In the genomic region with DNA sequence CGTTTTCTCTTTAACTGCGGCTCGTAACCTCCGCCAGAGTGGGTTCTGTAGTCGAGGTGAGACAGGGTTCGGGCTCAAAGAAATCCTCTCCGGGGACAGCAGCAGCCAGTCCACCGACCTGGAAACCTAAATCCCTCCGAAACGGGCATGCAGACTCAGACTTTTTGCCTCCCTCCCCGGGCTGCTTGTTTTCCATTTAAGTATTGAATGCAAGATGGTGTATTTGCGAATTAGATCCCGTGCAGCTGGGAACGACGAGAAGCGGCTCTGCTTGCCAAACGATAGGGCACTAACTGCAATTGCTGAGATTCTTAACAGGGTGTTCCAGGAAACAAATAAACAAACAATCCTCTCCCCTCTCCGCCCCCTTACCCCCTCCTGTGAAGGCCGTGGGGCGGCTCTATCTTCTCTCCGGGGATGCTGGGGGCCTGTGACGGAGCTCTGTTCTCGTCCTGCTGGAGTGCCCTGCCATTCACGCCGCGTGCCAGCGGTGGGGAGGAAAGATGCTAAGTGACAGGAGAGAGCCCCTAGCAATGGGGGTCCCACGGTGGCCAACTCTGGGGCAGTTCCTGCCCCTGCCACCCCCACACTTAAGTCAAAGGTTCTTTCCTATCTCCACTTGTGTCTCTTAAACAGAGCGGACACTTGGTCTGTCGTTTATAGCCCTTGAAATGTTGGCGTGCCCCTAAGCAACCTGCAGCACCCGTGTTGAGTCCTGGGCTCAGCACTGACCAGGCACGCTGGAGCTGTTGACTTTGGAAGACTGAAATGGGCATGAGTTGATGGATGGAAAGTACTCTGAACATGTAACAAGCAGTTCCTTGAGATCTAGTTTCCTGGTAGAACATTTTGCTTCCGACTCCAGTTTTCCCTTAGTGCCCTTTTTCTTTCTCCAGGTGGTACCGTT, we compare ENCODE assay signal across 8 cellular contexts. TPM values are rescaled to one million over a fixed set of nuclear protein-coding genes. Genes with fewer than 3 reads are reported as not detected.
DNase-seq lines count a peak whose midpoint lies in the region; ATAC-seq, FAIRE-seq and TF ChIP-seq lines count a peak whose summit lies in the region.

No MANE protein-coding gene starts in this region.

- no peak for FAIRE-seq in HTR-8/SVneo (lab: Jason Lieb, UNC)

- H3K36me3 Mint-ChIP-seq in CD4-positive, alpha-beta T cell (ENCODE audit: low read depth) = no peaks in the 10 kb centered on the region

- peaks cover 12% of the 10 kb centered on the region for H4K20me1 ChIP-seq in smooth muscle cell (ENCODE audit: low read depth)

- no peaks in the 10 kb centered on the region for H3K9me3 ChIP-seq in CD4-positive, alpha-beta T cell (ENCODE audit: control insufficient read depth, low read length)
- H3K9me3 ChIP-seq in iPS-18c (ENCODE audit: control insufficient read depth, insufficient read depth, low read length) (no peaks in the 10 kb centered on the region), smooth muscle cell (replicated peaks; ENCODE audit: low read depth) (no peaks in the 10 kb centered on the region)

- WGBS in smooth muscle cell (ENCODE audit: low lambda C conversion rate) = 8% methylated on average over 34 of the region's 35 CpGs

- peaks cover 18% of the 10 kb centered on the region for H3K4me1 ChIP-seq in smooth muscle cell (ENCODE audit: low read depth)

- peaks cover 89% of the 10 kb centered on the region for H3K27me3 ChIP-seq in CD4-positive, alpha-beta T cell (ENCODE audit: control insufficient read depth, insufficient read depth, low read length)
- peaks cover 15% of the 10 kb centered on the region for H3K27me3 ChIP-seq in smooth muscle cell (ENCODE audit: low read depth)

- peak in 1 of 10 experiments; percentile 3 for DNase-seq in CD4-positive, alpha-beta T cell
- DNase-seq in HTR-8/SVneo (ENCODE audit: insufficient read length, low spot score) (peak; percentile 23), amniotic epithelial cell (ENCODE audit: low read depth) (peak; percentile 56), smooth muscle cell (lab: John Stamatoyannopoulos, UW; ENCODE audit: unreplicated experiment) (peak; percentile 38), COR-L47 (lab: John Stamatoyannopoulos, UW) (no peak), NCI-H774 (lab: John Stamatoyannopoulos, UW) (no peak), HEK293T (ENCODE audit: extremely low spot score) (no peak)

- H3K9ac ChIP-seq in smooth muscle cell (ENCODE audit: low read depth) = peak overlapping the region; percentile 67

- TF ChIP-seq CTCF in CD4-positive, alpha-beta T cell (IDR thresholded peaks at IDR 0.05) = no peak
- TF ChIP-seq CTCF in smooth muscle cell (IDR thresholded peaks at IDR 0.05; ENCODE audit: borderline replicate concordance, insufficient read depth, poor library complexity, severe bottlenecking) = no peak

- H3K9me3 Mint-ChIP-seq in CD4-positive, alpha-beta T cell = no peaks in the 10 kb centered on the region

- H3K79me2 ChIP-seq in smooth muscle cell (ENCODE audit: low read depth) = peaks cover 23% of the 10 kb centered on the region

- peak overlapping the region; percentile 92 for H2AFZ ChIP-seq in smooth muscle cell (ENCODE audit: low read depth)

- peak overlapping the region; percentile 56 for H3K4me3 ChIP-seq in iPS-18c (ENCODE audit: insufficient read depth, low read depth, low read length)
- H3K4me3 ChIP-seq in smooth muscle cell = peak overlapping the region; percentile 65

- H3K4me2 ChIP-seq in smooth muscle cell = peak overlapping the region; percentile 92

- no peak for ATAC-seq in CD4-positive, alpha-beta T cell (ENCODE audit: poor library complexity)

- CTCF ChIA-PET in CD4-positive, alpha-beta T cell (lab: Charles Lee) = interaction anchor here (0.6 kb wide), 1 partner anchor 11 kb away, joined by 3 read pairs; no protein-coding TSS in a partner anchor
- CTCF ChIA-PET in HEK293T (lab: Yijun Ruan, JAX) = no interaction called here

- H3K27ac ChIP-seq in CD4-positive, alpha-beta T cell (ENCODE audit: low read depth, low read length) = no peak overlapping the region
- peak overlapping the region; percentile 88 for H3K27ac ChIP-seq in smooth muscle cell (ENCODE audit: low read depth)

- intact Hi-C loops in CD4-positive, alpha-beta T cell (cut with DNase I, micrococcal nuclease) = loop anchor here in 1 of 2 experiments (10.0 kb wide), 1 partner anchor 425 kb away; no protein-coding TSS in a partner anchor

- H3F3A ChIP-seq in smooth muscle cell (ENCODE audit: low read depth) = peaks cover 4% of the 10 kb centered on the region

- peaks cover 42% of the 10 kb centered on the region for H3K4me1 Mint-ChIP-seq in CD4-positive, alpha-beta T cell (ENCODE audit: low read depth)

- H3K36me3 ChIP-seq in smooth muscle cell (ENCODE audit: low read depth) = no peaks in the 10 kb centered on the region

- peak overlapping the region; percentile 98 for H3K4me3 Mint-ChIP-seq in CD4-positive, alpha-beta T cell

- H3K27ac Mint-ChIP-seq in CD4-positive, alpha-beta T cell = no peak overlapping the region

- POLR2A ChIA-PET in CD4-positive, alpha-beta T cell (lab: Charles Lee) = interaction anchor here (0.8 to 1.1 kb wide), 2 partner anchors 460 to 506 kb away, joined by 3 read pairs; partner anchors contain the start of gene DNAJB11
- POLR2A ChIA-PET in HEK293T (lab: Yijun Ruan, JAX) = interaction anchor here (1.6 kb wide), 1 partner anchor 125 kb away, joined by 3 read pairs; no protein-coding TSS in a partner anchor

- peaks cover 90% of the 10 kb centered on the region for H3K27me3 Mint-ChIP-seq in CD4-positive, alpha-beta T cell

TF ChIP-seq in HEK293T, 16 proteins besides CTCF, POLR2A, EP300 and RAD21:
- TF ChIP-seq ZNF384 (IDR thresholded peaks at IDR 0.05) (no peak), ARNT (IDR thresholded peaks at IDR 0.05) (no peak), FOXK2 (IDR thresholded peaks at IDR 0.05) (no peak), PKNOX1 (IDR thresholded peaks at IDR 0.05) (no peak), FOXM1 (IDR thresholded peaks at IDR 0.05; ENCODE audit: borderline replicate concordance) (no peak), SUZ12 (IDR thresholded peaks at IDR 0.05) (no peak), CTBP1 (IDR thresholded peaks at IDR 0.05; ENCODE audit: borderline replicate concordance) (no peak), NFRKB (IDR thresholded peaks at IDR 0.05) (no peak), FOXA1 (IDR thresholded peaks at IDR 0.05) (no peak), HDGF (IDR thresholded peaks at IDR 0.05; ENCODE audit: borderline replicate concordance) (no peak), SP1 (IDR thresholded peaks at IDR 0.05) (no peak), BHLHE40 (IDR thresholded peaks at IDR 0.05; ENCODE audit: borderline replicate concordance) (no peak), TARDBP (IDR thresholded peaks at IDR 0.05) (no peak)

RNA-seq across cellular contexts. Expression of gene ETV5, which starts 1.3 kb away (rescaled TPM):
- not detected for total RNA-seq in CD4-positive, alpha-beta T cell
- 29.8 and 51.8 TPM in 2 replicates for total RNA-seq in smooth muscle cell
- 23.3 and 32.6 TPM in 2 replicates for polyA plus RNA-seq in smooth muscle cell

Comparison
In these comparisons a context has a peak if more than half of its experiments do, and no peak if none do; other contexts are left out.
1. DNase-seq: peak in HTR-8/SVneo (single experiment), amniotic epithelial cell (single experiment) and smooth muscle cell (single experiment); none in COR-L47 (single experiment), NCI-H774 (single experiment) and HEK293T (single experiment).
2. RNA of gene ETV5, which starts 1.3 kb away (total RNA-seq): 29.8 to 51.8 TPM in smooth muscle cell; not detected in CD4-positive, alpha-beta T cell; every median in the first group is over 10 times any median in the second.